8 cellular contexts compared by ENCODE assay signal in genomic region chr7:150047337-150047736, GRCh38.
DNase-seq lines count a peak whose midpoint lies in the region; ATAC-seq and TF ChIP-seq lines count a peak whose summit lies in the region.
"Not testable (repeated sequence)": the region's sequence is repeated elsewhere in the genome, so short reads cannot be mapped to it uniquely, and the experiment has no call there.

No MANE protein-coding gene starts in this region.

- WGBS in HUES64, result 0% methylated on average over 49 of the region's 55 CpGs
- 0 to 2% (median 2%) methylated on average over 23 to 49 of the region's 55 CpGs for WGBS in ovary, 3 donors

- H3K27me3 Mint-ChIP-seq in CD8-positive, alpha-beta T cell (ENCODE audit: low read depth), result peaks cover 17% of the 10 kb centered on the region
- H3K27me3 Mint-ChIP-seq in T-cell, result peaks cover 11 to 30% of the 10 kb centered on the region in 2 donors
- peaks cover 16% of the 10 kb centered on the region for H3K27me3 Mint-ChIP-seq in activated naive CD4-positive, alpha-beta T cell treated with anti-CD3 and anti-CD28 coated beads, Interleukin-2, amount 50 U/mL, for 24 hours

- not testable (repeated sequence) for H3K27ac ChIP-seq in CD8-positive, alpha-beta T cell (ENCODE audit: low read depth, low read length); HUES64 (ENCODE audit: low read depth, low read length); iPS-20b (ENCODE audit: low read length); ovary; stomach smooth muscle (ENCODE audit: low read length)

- TF ChIP-seq EP300 in ovary (IDR thresholded peaks at IDR 0.05), result not testable (repeated sequence)

- H3K36me3 Mint-ChIP-seq in CD8-positive, alpha-beta T cell; T-cell; activated naive CD4-positive, alpha-beta T cell treated with anti-CD3 and anti-CD28 coated beads, Interleukin-2, amount 50 U/mL, for 24 hours: not testable (repeated sequence)

- TF ChIP-seq POLR2A in ovary (IDR thresholded peaks at IDR 0.05), result not testable (repeated sequence)

- H3K27me3 ChIP-seq in CD8-positive, alpha-beta T cell (ENCODE audit: insufficient read depth, low read length); endocrine pancreas (ENCODE audit: control insufficient read depth, insufficient read depth, low read length); ovary; stomach smooth muscle (ENCODE audit: control insufficient read depth in 1 of 2, insufficient read depth in 2 of 2, low read length in 2 of 2): not testable (repeated sequence)
- peaks cover 44% of the 10 kb centered on the region for H3K27me3 ChIP-seq in HUES64 (ENCODE audit: insufficient read depth, low read length)
- peaks cover 46% of the 10 kb centered on the region for H3K27me3 ChIP-seq in iPS-20b (ENCODE audit: insufficient read depth, low read length)

- not testable (repeated sequence) for H3K9ac ChIP-seq in HUES64 (ENCODE audit: low read depth, low read length); iPS-20b (ENCODE audit: low read depth, low read length)
- peak overlapping the region; percentile 13 for H3K9ac ChIP-seq in endocrine pancreas (ENCODE audit: control insufficient read depth, insufficient read depth, low read length)
- peak overlapping the region in 1 of 2 donors; percentile 42 for H3K9ac ChIP-seq in stomach smooth muscle (ENCODE audit: low read length in 2 of 2)

- peaks cover 23% of the 10 kb centered on the region for H3K4me1 Mint-ChIP-seq in CD8-positive, alpha-beta T cell (ENCODE audit: low read depth)
- H3K4me1 Mint-ChIP-seq in T-cell, result peaks cover 8 to 24% (median 22%) of the 10 kb centered on the region in 3 donors
- H3K4me1 Mint-ChIP-seq in activated naive CD4-positive, alpha-beta T cell treated with anti-CD3 and anti-CD28 coated beads, Interleukin-2, amount 50 U/mL, for 24 hours, result peaks cover 20% of the 10 kb centered on the region

- not testable (repeated sequence) for H3K4me3 ChIP-seq in CD8-positive, alpha-beta T cell (ENCODE audit: low read depth, low read length); endocrine pancreas (ENCODE audit: control insufficient read depth, insufficient read depth, low read length)
- H3K4me3 ChIP-seq in HUES64 (ENCODE audit: low read length) (peak overlapping the region; percentile 54), iPS-20b (ENCODE audit: low read length) (peak overlapping the region; percentile 43; the same call in 1 of the 2 replicates), ovary (peak overlapping the region; percentile 26), stomach smooth muscle (ENCODE audit: low read length in 2 of 2) (peak overlapping the region; percentile 35 to 60)

- ATAC-seq in CD8-positive, alpha-beta T cell, result peak; percentile 33
- peak in 3 of 4 experiments; percentile 21 to 27 (median 24) for ATAC-seq in T-cell (replicated peaks in 1 of 4)

- not testable (repeated sequence) for H3K9me3 ChIP-seq in CD8-positive, alpha-beta T cell (ENCODE audit: low read length); HUES64 (ENCODE audit: insufficient read depth, low read depth, low read length); endocrine pancreas (ENCODE audit: control insufficient read depth, low read length); iPS-20b (ENCODE audit: insufficient read depth, low read depth, low read length); ovary; stomach smooth muscle (ENCODE audit: control insufficient read depth in 2 of 2, low read length in 2 of 2)

- intact Hi-C loops in CD8-positive, alpha-beta T cell (cut with DNase I, micrococcal nuclease), result loop anchor here (10.0 kb wide), 2 partner anchors 163 to 243 kb away; no protein-coding TSS in a partner anchor
- intact Hi-C loops in ovary (cut with DNase I), result not testable (repeated sequence)

- H3K27ac Mint-ChIP-seq in CD8-positive, alpha-beta T cell; T-cell; activated naive CD4-positive, alpha-beta T cell treated with anti-CD3 and anti-CD28 coated beads, Interleukin-2, amount 50 U/mL, for 24 hours: not testable (repeated sequence)

- not testable (repeated sequence) for DNase-seq in CD8-positive, alpha-beta T cell
- peak in 2 of 34 experiments; percentile 8 to 13 for DNase-seq in T-cell
- DNase-seq in ovary, result peak in 2 of 5 donors; percentile 21 to 51

- TF ChIP-seq CTCF in CD8-positive, alpha-beta T cell (IDR thresholded peaks at IDR 0.05); ovary (IDR thresholded peaks at IDR 0.05): not testable (repeated sequence)

- peak overlapping the region; percentile 70 for H3K4me3 Mint-ChIP-seq in CD8-positive, alpha-beta T cell
- peak overlapping the region; percentile 50 to 75 (median 62) for H3K4me3 Mint-ChIP-seq in T-cell
- peak overlapping the region; percentile 76 for H3K4me3 Mint-ChIP-seq in activated naive CD4-positive, alpha-beta T cell treated with anti-CD3 and anti-CD28 coated beads, Interleukin-2, amount 50 U/mL, for 24 hours

- H3K36me3 ChIP-seq in CD8-positive, alpha-beta T cell (ENCODE audit: insufficient read depth, low read length); HUES64 (ENCODE audit: insufficient read depth, low read length); endocrine pancreas (ENCODE audit: control insufficient read depth, insufficient read depth, low read length); iPS-20b (ENCODE audit: insufficient read depth, low read depth, low read length); ovary; stomach smooth muscle (ENCODE audit: control insufficient read depth in 2 of 2, insufficient read depth in 2 of 2, low read length in 2 of 2): not testable (repeated sequence)

- POLR2A ChIA-PET in CD8-positive, alpha-beta T cell (lab: Charles Lee); T-cell (lab: Charles Lee): not testable (repeated sequence)

- not testable (repeated sequence) for H3K9me3 Mint-ChIP-seq in CD8-positive, alpha-beta T cell; T-cell; activated naive CD4-positive, alpha-beta T cell treated with anti-CD3 and anti-CD28 coated beads, Interleukin-2, amount 50 U/mL, for 24 hours

- CTCF ChIA-PET in CD8-positive, alpha-beta T cell (lab: Charles Lee); T-cell (lab: Charles Lee): not testable (repeated sequence)

- H3K4me1 ChIP-seq in CD8-positive, alpha-beta T cell (ENCODE audit: insufficient read depth, low read length); HUES64 (ENCODE audit: insufficient read depth, low read length); endocrine pancreas (ENCODE audit: control insufficient read depth, insufficient read depth, low read length); iPS-20b (ENCODE audit: insufficient read depth, low read length); ovary (ENCODE audit: insufficient read depth); stomach smooth muscle (ENCODE audit: control insufficient read depth, insufficient read depth, low read length): not testable (repeated sequence)
